1 cellular context compared by ENCODE assay signal in the genomic region with DNA sequence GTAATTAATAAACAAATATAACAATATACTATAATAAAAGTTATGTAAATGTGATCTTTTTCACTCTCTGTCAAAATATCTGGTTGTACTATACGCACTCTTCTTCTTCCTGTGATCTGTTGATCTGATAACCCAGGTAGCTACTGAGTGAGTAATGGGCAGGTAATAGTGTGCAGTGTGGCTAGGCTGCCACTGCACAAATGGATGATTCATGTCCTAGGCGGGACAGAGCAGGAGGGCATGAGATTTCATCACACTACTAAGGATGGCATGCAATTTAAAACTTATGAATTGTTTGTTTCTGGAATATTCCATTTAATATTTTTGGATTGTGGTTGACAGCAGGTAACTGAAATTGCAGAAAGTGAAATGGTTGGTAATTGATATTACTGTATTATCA.
A peak's percentile ranks its signal among the peaks of the same experiment; 100 is the strongest.
TF ChIP-seq lines count a peak whose summit lies in the region.

No MANE protein-coding gene starts in this region.

TF ChIP-seq in HCT116, 20 proteins besides CTCF, POLR2A, EP300 and RAD21:
- TF ChIP-seq ZBTB33 (IDR thresholded peaks at IDR 0.05; ENCODE audit: extremely low read depth, insufficient replicate concordance, low read length) (no peak), ELF1 (IDR thresholded peaks at IDR 0.05; ENCODE audit: borderline replicate concordance, low read depth) (no peak), MAX (IDR thresholded peaks at IDR 0.05) (peak; percentile 30; the same call in 1 of the 2 replicates), JUND (IDR thresholded peaks at IDR 0.05) (peak; percentile 52; the same call in 1 of the 2 replicates), TCF7L2 (IDR thresholded peaks at IDR 0.05; ENCODE audit: borderline replicate concordance, extremely low read depth, insufficient read depth, insufficient read length) (no peak), FOSL1 (IDR thresholded peaks at IDR 0.05; ENCODE audit: low read depth) (peak; percentile 66), SP1 (IDR thresholded peaks at IDR 0.05; ENCODE audit: low read depth) (peak; percentile 38), CEBPB (IDR thresholded peaks at IDR 0.05; ENCODE audit: low read depth) (peak; percentile 78), CBX3 (IDR thresholded peaks at IDR 0.05; ENCODE audit: low read depth) (peak; percentile 49; the same call in 1 of the 2 replicates)
- TF ChIP-seq, protein P1, sequence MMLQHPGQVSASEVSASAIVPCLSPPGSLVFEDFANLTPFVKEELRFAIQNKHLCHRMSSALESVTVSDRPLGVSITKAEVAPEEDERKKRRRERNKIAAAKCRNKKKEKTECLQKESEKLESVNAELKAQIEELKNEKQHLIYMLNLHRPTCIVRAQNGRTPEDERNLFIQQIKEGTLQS (IDR thresholded peaks at IDR 0.05): peak; percentile 46; the same call in 1 of the 2 replicates
